Comparison of ENCODE assay signal across 11 cellular contexts in the genomic region with DNA sequence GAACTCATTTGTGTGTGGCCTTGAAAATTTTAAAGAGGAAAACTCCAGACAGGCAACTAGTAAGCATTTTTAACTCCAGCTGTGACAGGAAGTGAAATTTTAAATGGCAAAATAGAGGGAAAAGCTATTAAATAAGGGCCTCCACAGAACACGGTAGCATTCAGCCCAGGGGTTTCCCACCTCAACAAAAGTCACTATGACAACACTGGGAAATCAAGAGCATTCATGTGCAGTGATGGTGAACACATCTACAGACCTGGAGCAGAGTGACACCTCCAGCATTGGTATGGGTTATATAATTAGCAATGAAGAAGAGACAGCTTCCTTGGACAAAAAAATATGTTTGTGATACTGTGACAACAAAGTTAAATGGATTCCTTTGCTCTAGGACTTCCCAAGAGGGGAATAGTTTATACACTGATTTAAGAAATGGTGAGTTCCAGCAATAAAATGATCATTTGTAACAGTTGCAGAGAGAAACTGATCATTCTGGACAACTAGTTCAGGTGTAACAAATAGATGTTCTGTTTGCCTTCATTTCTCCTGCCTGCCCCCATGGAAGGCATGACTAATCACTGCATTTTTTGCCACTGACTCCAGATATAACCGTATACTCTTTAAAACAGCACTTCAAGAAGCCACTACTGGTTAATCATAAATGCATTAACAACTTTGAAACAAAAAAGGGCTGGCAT.
DNase-seq lines count a peak whose midpoint lies in the region; TF ChIP-seq lines count a peak whose summit lies in the region.
"Had no signal": no experiment of that assay in that cellular context is flagged by ENCODE, and none has a peak within 500 bp of the region (broad histone marks: within the 10 kb centered on the region; RNA-seq: fewer than 3 reads in every experiment).

No MANE protein-coding gene starts in this region.

- DNase-seq in AG08395 (ENCODE audit: low spot score) (peak; percentile 25), GM20000 (ENCODE audit: low spot score) (peak; percentile 23), NCI-H345 (lab: John Stamatoyannopoulos, UW) (peak; percentile 80), fibroblast of villous mesenchyme (ENCODE audit: low read depth) (peak; percentile 24), NCI-H446 treated with DMSO at 0.1 percent for 48 hours (lab: John Stamatoyannopoulos, UW) (no peak), NCI-H2227 treated with DMSO at 0.1 percent for 48 hours (lab: John Stamatoyannopoulos, UW) (no peak), SKM-1 treated with dmso at 0.1 percent for 144 hours (lab: John Stamatoyannopoulos, UW; ENCODE audit: unreplicated experiment) (no peak)
- no peak for DNase-seq in stimulated activated CD4-positive, alpha-beta T cell treated with anti-CD3 and anti-CD28 coated beads, Interleukin-2, amount 100 ng/mL, for 24 hours
- DNase-seq: CD4-positive, alpha-beta memory T cell; NCI-H774; right lobe of liver had no signal

- no peak for TF ChIP-seq CTCF in GM20000 (IDR thresholded peaks at IDR 0.05; ENCODE audit: extremely low read depth, missing control alignments)
- TF ChIP-seq CTCF in fibroblast of villous mesenchyme (IDR thresholded peaks at IDR 0.05; ENCODE audit: insufficient read depth, low read depth, low read length) = no peak

- no peak overlapping the region for H3K4me3 ChIP-seq in fibroblast of villous mesenchyme (ENCODE audit: low read depth, low read length)
- H3K4me3 ChIP-seq: right lobe of liver had no signal

Comparison
In these comparisons a context has a peak if more than half of its experiments do, and no peak if none do; other contexts are left out.
1. DNase-seq: peak in AG08395 (single experiment), GM20000 (single experiment), NCI-H345 (single experiment) and fibroblast of villous mesenchyme (single experiment); none in NCI-H446 treated with DMSO at 0.1 percent for 48 hours (single experiment), NCI-H2227 treated with DMSO at 0.1 percent for 48 hours (single experiment), stimulated activated CD4-positive, alpha-beta T cell treated with anti-CD3 and anti-CD28 coated beads, Interleukin-2, amount 100 ng/mL, for 24 hours (0 of 2) and SKM-1 treated with dmso at 0.1 percent for 144 hours (single experiment).